In genomic region chr11:130208241-130209127, GRCh38 we compare ENCODE assay signal across 1 cellular context.
TF ChIP-seq lines count a peak whose summit lies in the region.

No MANE protein-coding gene starts in this region.

TF ChIP-seq in GM23338, 12 proteins besides CTCF, POLR2A, EP300 and RAD21 (continued from another document):
- TF ChIP-seq ZNF462 (CRISPR knock-in tag; IDR thresholded peaks at IDR 0.05) = no peak
- TF ChIP-seq ETS1 (IDR thresholded peaks at IDR 0.05) = no peak
- TF ChIP-seq CREB1 (CRISPR knock-in tag; IDR thresholded peaks at IDR 0.05; ENCODE audit: low read depth) = no peak
- no peak for TF ChIP-seq REST (IDR thresholded peaks at IDR 0.05; ENCODE audit: unreplicated experiment)
